Comparison of ENCODE assay signal across 27 cellular contexts in genomic region chr22:20988573-20989322, GRCh38. TPM values are rescaled to one million over a fixed set of nuclear protein-coding genes. Genes with fewer than 3 reads are reported as not detected.
"Had no signal": no experiment of that assay in that cellular context is flagged by ENCODE, and none has a peak within 500 bp of the region (broad histone marks: within the 10 kb centered on the region; RNA-seq: fewer than 3 reads in every experiment).

No MANE protein-coding gene starts in this region.

- H3K9me3 Mint-ChIP-seq: activated B cell treated with CpG ODN at 0.5 μM for 24 hours; activated CD4-positive, alpha-beta memory T cell treated with anti-CD3 and anti-CD28 coated beads for 36 hours; activated CD4-positive, alpha-beta T cell treated with anti-CD3 and anti-CD28 coated beads, Interleukin-2, amount 10 ng/mL, durations not matched to agents 7 days and 5 days; activated naive CD4-positive, alpha-beta T cell treated with anti-CD3 and anti-CD28 coated beads for 36 hours; activated T-cell treated with anti-CD3 and anti-CD28 coated beads, Interleukin-2, amount 50 U/mL, for 4 hours; T-helper 1 cell treated with Interleukin-12 subunit alpha and Interleukin-12 subunit beta and Interleukin-4 antibody, amounts not matched to agents 30 μg/mL and 1 μg/mL, for 36 hours had no signal

- H3K27me3 Mint-ChIP-seq: activated B cell treated with CpG ODN at 0.5 μM for 24 hours; activated CD4-positive, alpha-beta memory T cell treated with anti-CD3 and anti-CD28 coated beads for 36 hours; activated CD4-positive, alpha-beta T cell treated with anti-CD3 and anti-CD28 coated beads, Interleukin-2, amount 10 ng/mL, durations not matched to agents 7 days and 5 days; activated naive CD8-positive, alpha-beta T cell; brain had no signal

- H3K27ac Mint-ChIP-seq: activated B cell treated with CpG ODN at 0.5 μM for 24 hours; activated CD4-positive, alpha-beta memory T cell treated with anti-CD3 and anti-CD28 coated beads for 36 hours; activated CD4-positive, alpha-beta T cell treated with anti-CD3 and anti-CD28 coated beads, Interleukin-2, amount 10 ng/mL, durations not matched to agents 7 days and 5 days; activated naive CD4-positive, alpha-beta T cell treated with anti-CD3 and anti-CD28 coated beads for 36 hours; activated naive CD8-positive, alpha-beta T cell; brain; T-helper 1 cell treated with Interleukin-12 subunit alpha and Interleukin-12 subunit beta and Interleukin-4 antibody, amounts not matched to agents 30 μg/mL and 1 μg/mL, for 36 hours had no signal

- H3K27me3 ChIP-seq: Peyer's patch, SJSA1 had no signal

- DNase-seq: activated B cell treated with CpG ODN at 0.5 μM for 24 hours; activated CD4-positive, alpha-beta memory T cell treated with anti-CD3 and anti-CD28 coated beads for 36 hours; activated CD4-positive, alpha-beta T cell treated with anti-CD3 and anti-CD28 coated beads for 1 hour; activated CD4-positive, alpha-beta T cell treated with anti-CD3 and anti-CD28 coated beads, Interleukin-2, amount 10 ng/mL, durations not matched to agents 7 days and 5 days; activated CD8-positive, alpha-beta memory T cell treated with anti-CD3 and anti-CD28 coated beads for 24 hours; activated gamma-delta T cell; activated naive CD4-positive, alpha-beta T cell treated with anti-CD3 and anti-CD28 coated beads for 36 hours; activated T-cell treated with anti-CD3 and anti-CD28 coated beads, Interleukin-2, amount 50 U/mL, for 4 hours; amygdala; KG1; NCI-H1092; NCI-H1417; NCI-H2029; NCI-H2107; NCI-H510A treated with DMSO at 0.1 percent for 48 hours; NCI-H69; NK-92 treated with Interleukin-12 subunit alpha and Interleukin-12 subunit beta, amount 100 ng/mL, for 24 hours; OCI-M1; Peyer's patch; SHP77; SW 1271 had no signal

- ATAC-seq: activated T-cell treated with anti-CD3 and anti-CD28 coated beads, Interleukin-2, amount 50 U/mL, for 4 hours; SK-N-SH treated with all-trans-retinoic acid at 6 μM for 48 hours had no signal

- H3K4me3 ChIP-seq: Peyer's patch, SJSA1 had no signal

- H3K9me3 ChIP-seq: Peyer's patch, SJSA1 had no signal

- H3K4me3 Mint-ChIP-seq: activated B cell treated with CpG ODN at 0.5 μM for 24 hours; activated CD4-positive, alpha-beta memory T cell treated with anti-CD3 and anti-CD28 coated beads for 36 hours; activated CD4-positive, alpha-beta T cell treated with anti-CD3 and anti-CD28 coated beads, Interleukin-2, amount 10 ng/mL, durations not matched to agents 7 days and 5 days; activated naive CD4-positive, alpha-beta T cell treated with anti-CD3 and anti-CD28 coated beads for 36 hours; activated naive CD8-positive, alpha-beta T cell; activated T-cell treated with anti-CD3 and anti-CD28 coated beads, Interleukin-2, amount 50 U/mL, for 4 hours; brain; T-helper 1 cell treated with Interleukin-12 subunit alpha and Interleukin-12 subunit beta and Interleukin-4 antibody, amounts not matched to agents 30 μg/mL and 1 μg/mL, for 36 hours had no signal

- H3K27ac ChIP-seq: Peyer's patch, SJSA1 had no signal

- H3K4me1 ChIP-seq: SJSA1 had no signal

RNA-seq across cellular contexts. Expression of gene AIFM3, which starts 21.7 kb away (rescaled TPM):
- total RNA-seq: activated CD4-positive, alpha-beta memory T cell treated with anti-CD3 and anti-CD28 coated beads for 36 hours; SJSA1 had no signal

RNA-seq across cellular contexts. Expression of gene P2RX6, which starts 26.2 kb away (rescaled TPM):
- total RNA-seq: activated CD4-positive, alpha-beta memory T cell treated with anti-CD3 and anti-CD28 coated beads for 36 hours had no signal

RNA-seq across cellular contexts. Expression of gene SLC7A4, which starts 43.6 kb away (rescaled TPM):
- total RNA-seq: activated B cell treated with CpG ODN at 0.5 μM for 24 hours; activated CD4-positive, alpha-beta memory T cell treated with anti-CD3 and anti-CD28 coated beads for 36 hours; activated naive CD4-positive, alpha-beta T cell treated with anti-CD3 and anti-CD28 coated beads for 36 hours; MCF 10A; SJSA1 had no signal
